In the genomic region with DNA sequence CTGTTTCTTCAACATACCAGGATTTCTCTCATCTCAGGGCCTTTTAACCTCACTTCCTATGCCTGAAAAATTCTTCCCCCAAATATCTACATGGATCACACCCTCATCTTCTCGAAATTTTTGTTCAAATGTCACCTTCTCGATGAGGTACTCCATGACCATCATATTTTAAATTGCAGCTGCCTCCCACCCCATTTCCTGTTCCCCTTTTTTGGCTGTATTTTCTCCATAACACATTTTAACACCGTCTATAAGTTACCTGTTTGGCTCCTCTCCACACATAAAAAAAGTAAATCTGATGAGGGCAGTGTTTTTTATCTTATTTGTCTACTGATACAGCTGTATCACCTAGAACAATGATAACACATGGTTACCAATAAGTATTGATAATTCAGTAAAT, we compare ENCODE assay signal across 22 cellular contexts. TPM values are rescaled to one million over a fixed set of nuclear protein-coding genes. Genes with fewer than 3 reads are reported as not detected.
DNase-seq lines count a peak whose midpoint lies in the region; ATAC-seq, FAIRE-seq and TF ChIP-seq lines count a peak whose summit lies in the region.
"Had no signal": no experiment of that assay in that cellular context is flagged by ENCODE, and none has a peak within 500 bp of the region (broad histone marks: within the 10 kb centered on the region; RNA-seq: fewer than 3 reads in every experiment).

No MANE protein-coding gene starts in this region.

- peak overlapping the region; percentile 16 for H3K4me3 Mint-ChIP-seq in activated naive CD4-positive, alpha-beta T cell treated with anti-CD3 and anti-CD28 coated beads for 36 hours
- peak overlapping the region; percentile 49 for H3K4me3 Mint-ChIP-seq in T-helper 17 cell
- H3K4me3 Mint-ChIP-seq in stimulated activated naive CD8-positive, alpha-beta T cell treated with anti-CD3 and anti-CD28 coated beads, Interleukin-15, amount 100 ng/mL, for 72 hours = peak overlapping the region; percentile 45 to 79
- H3K4me3 Mint-ChIP-seq: CD14-positive monocyte had no signal

- no TSS peak for BruUV-seq in GM12878 (replicated peaks; lab: Mats Ljungman, UMichigan)

- RAD21 ChIA-PET in GM12878 (lab: Charles Lee; ENCODE audit: unreplicated experiment) = interaction anchor here (0.5 to 5.0 kb wide), 8 partner anchors 11 to 343 kb away, joined by 3 to 30 read pairs (median 3); partner anchors contain the start of gene CD96

- no peak for FAIRE-seq in GM12878 (lab: Jason Lieb, UNC)
- FAIRE-seq: K562 had no signal

- no peak for DNase-seq in activated naive CD4-positive, alpha-beta T cell treated with anti-CD3 and anti-CD28 coated beads for 36 hours
- DNase-seq in activated naive CD4-positive, alpha-beta T cell treated with Interleukin-2 at 50 U/mL for 16 hours = no peak
- no peak for DNase-seq in T-helper 17 cell
- no peak for DNase-seq in GM12878 (ENCODE audit: low read depth, low spot score)
- DNase-seq in stimulated activated naive CD8-positive, alpha-beta T cell treated with anti-CD3 and anti-CD28 coated beads, Interleukin-15, amount 100 ng/mL, for 72 hours = no peak
- DNase-seq: DMS79, erythroblast, H7, NCI-H1694 treated with DMSO at 0.1 percent for 48 hours, nucleus accumbens, OCI-M1, testis had no signal

- peaks cover 27% of the 10 kb centered on the region for H3K36me3 Mint-ChIP-seq in activated naive CD4-positive, alpha-beta T cell treated with anti-CD3 and anti-CD28 coated beads for 36 hours (ENCODE audit: low read depth)
- peaks cover 12% of the 10 kb centered on the region for H3K36me3 Mint-ChIP-seq in T-helper 17 cell (ENCODE audit: low read depth)
- H3K36me3 Mint-ChIP-seq: CD14-positive monocyte had no signal

- intact Hi-C loops in activated naive CD4-positive, alpha-beta T cell treated with anti-CD3 and anti-CD28 coated beads for 36 hours (cut with micrococcal nuclease) = loop anchor here (1.0 to 10.0 kb wide), 11 partner anchors 21 to 1811 kb away; partner anchors contain the start of genes CD96, NECTIN3 and ZBED2
- intact Hi-C loops in GM12878 (cut with micrococcal nuclease; ENCODE audit: unreplicated experiment) = loop anchor here (1.0 kb wide), 1 partner anchor 38 kb away; no protein-coding TSS in a partner anchor

- no peaks in the 10 kb centered on the region for H3K79me2 ChIP-seq in GM12878 (ENCODE audit: control insufficient read depth, insufficient read depth, low read length)
- H3K79me2 ChIP-seq: hepatocyte had no signal

- no peak for TF ChIP-seq EP300 in GM12878 (IDR thresholded peaks at IDR 0.05; ENCODE audit: borderline replicate concordance in 1 of 2, control insufficient read depth in 1 of 2, low read depth in 2 of 2, low read length in 2 of 2)

- no peak for TF ChIP-seq RAD21 in GM12878 (IDR thresholded peaks at IDR 0.05; ENCODE audit: insufficient read depth, low read depth, low read length)

- no peak overlapping the region for H3K27ac ChIP-seq in GM12878 (ENCODE audit: control insufficient read depth, insufficient read depth)
- H3K27ac ChIP-seq: ascending aorta, foreskin keratinocyte, hepatocyte, testis had no signal

- ATAC-seq in T-helper 17 cell (peak; percentile 4), GM12878 (no peak), GM18861 (IDR thresholded peaks at IDR 0.05; ENCODE audit: unreplicated experiment) (no peak), GM21423 (IDR thresholded peaks at IDR 0.05; ENCODE audit: unreplicated experiment) (no peak), GM21529 (IDR thresholded peaks at IDR 0.05; ENCODE audit: unreplicated experiment) (no peak)
- ATAC-seq in stimulated activated naive CD8-positive, alpha-beta T cell treated with anti-CD3 and anti-CD28 coated beads, Interleukin-15, amount 100 ng/mL, for 72 hours = no peak
- ATAC-seq: K562, Right ventricle myocardium inferior had no signal

- no peak overlapping the region for H3K4me2 ChIP-seq in GM12878 (ENCODE audit: control insufficient read depth, insufficient read depth)
- H3K4me2 ChIP-seq: hepatocyte had no signal

- H3K9me3 ChIP-seq in T-helper 17 cell (ENCODE audit: control insufficient read depth, low read length, poor library complexity, severe bottlenecking) (no peaks in the 10 kb centered on the region), GM12878 (replicated peaks; ENCODE audit: control insufficient read depth, insufficient read depth, low read length) (no peaks in the 10 kb centered on the region)
- H3K9me3 ChIP-seq: ascending aorta, testis had no signal

- no peak for TF ChIP-seq CTCF in GM12878 (IDR thresholded peaks at IDR 0.05 in 2 of 3, conservative IDR thresholded peaks at IDR 0.05 in 1 of 3; ENCODE audit: control insufficient read depth in 2 of 3, extremely low read depth in 1 of 3, insufficient read depth in 1 of 3, low read depth in 3 of 3, low read length in 3 of 3)

- H3K4me1 Mint-ChIP-seq in activated naive CD4-positive, alpha-beta T cell treated with anti-CD3 and anti-CD28 coated beads for 36 hours (ENCODE audit: low read depth) = peaks cover 85% of the 10 kb centered on the region
- H3K4me1 Mint-ChIP-seq in T-helper 17 cell = peaks cover 45% of the 10 kb centered on the region
- peaks cover 88% of the 10 kb centered on the region for H3K4me1 Mint-ChIP-seq in stimulated activated naive CD8-positive, alpha-beta T cell treated with anti-CD3 and anti-CD28 coated beads, Interleukin-15, amount 100 ng/mL, for 72 hours

- CTCF ChIA-PET in activated naive CD4-positive, alpha-beta T cell treated with anti-CD3 and anti-CD28 coated beads for 36 hours (lab: Charles Lee) = interaction anchor here (0.6 to 5.9 kb wide), 23 partner anchors 9 to 397 kb away, joined by 3 to 97 read pairs (median 8); partner anchors contain the start of genes CD96 and ZBED2
- CTCF ChIA-PET in GM12878 (lab: Yijun Ruan, JAX) = interaction anchor here (0.6 to 4.9 kb wide), 22 partner anchors 9 to 1014 kb away, joined by 3 to 61 read pairs (median 5); partner anchors contain the start of gene ZBED2

- H3K27me3 Mint-ChIP-seq in activated naive CD4-positive, alpha-beta T cell treated with anti-CD3 and anti-CD28 coated beads for 36 hours (ENCODE audit: low read depth) = no peaks in the 10 kb centered on the region
- H3K27me3 Mint-ChIP-seq in T-helper 17 cell = no peaks in the 10 kb centered on the region
- no peaks in the 10 kb centered on the region for H3K27me3 Mint-ChIP-seq in stimulated activated naive CD8-positive, alpha-beta T cell treated with anti-CD3 and anti-CD28 coated beads, Interleukin-15, amount 100 ng/mL, for 72 hours

- H3K9ac ChIP-seq in GM12878 (ENCODE audit: control insufficient read depth, insufficient read depth, low read length) = no peak overlapping the region

- H3K9me3 Mint-ChIP-seq in activated naive CD4-positive, alpha-beta T cell treated with anti-CD3 and anti-CD28 coated beads for 36 hours = no peaks in the 10 kb centered on the region
- H3K9me3 Mint-ChIP-seq in stimulated activated naive CD8-positive, alpha-beta T cell treated with anti-CD3 and anti-CD28 coated beads, Interleukin-15, amount 100 ng/mL, for 72 hours = peaks cover 0 to 13% of the 10 kb centered on the region in 2 donors

- 14% methylated on average over 3 of the region's 3 CpGs for WGBS in GM12878 (ENCODE audit: insufficient coverage, insufficient replicate concordance, low lambda C conversion rate, missing lambda C conversion rate)

- H3K27me3 ChIP-seq in GM12878 (replicated peaks in 1 of 2; ENCODE audit: control insufficient read depth in 2 of 2, insufficient read depth in 2 of 2, low read length in 1 of 2) = no peaks in the 10 kb centered on the region
- H3K27me3 ChIP-seq: ascending aorta, foreskin keratinocyte, hepatocyte, testis had no signal

- no peaks in the 10 kb centered on the region for H3K4me1 ChIP-seq in GM12878 (ENCODE audit: control insufficient read depth, insufficient read depth, low read length)
- H3K4me1 ChIP-seq: ascending aorta, testis had no signal

- H3K27ac Mint-ChIP-seq in activated naive CD4-positive, alpha-beta T cell treated with anti-CD3 and anti-CD28 coated beads for 36 hours = peak overlapping the region; percentile 97
- peak overlapping the region; percentile 96 for H3K27ac Mint-ChIP-seq in T-helper 17 cell
- peak overlapping the region; percentile 95 to 97 for H3K27ac Mint-ChIP-seq in stimulated activated naive CD8-positive, alpha-beta T cell treated with anti-CD3 and anti-CD28 coated beads, Interleukin-15, amount 100 ng/mL, for 72 hours
- H3K27ac Mint-ChIP-seq: CD14-positive monocyte had no signal

- H3K4me3 ChIP-seq in GM12878 = no peak overlapping the region
- H3K4me3 ChIP-seq: ascending aorta, hepatocyte, K562, testis had no signal

- no peaks in the 10 kb centered on the region for H4K20me1 ChIP-seq in GM12878 (ENCODE audit: control insufficient read depth, insufficient read depth)

- no peak overlapping the region for H2AFZ ChIP-seq in GM12878 (ENCODE audit: control insufficient read depth, low read depth, low read length)
- H2AFZ ChIP-seq: hepatocyte had no signal

- in situ Hi-C loops in GM12878 (cut with MboI) = no loop called here

- POLR2A ChIA-PET in GM12878 (lab: Charles Lee) = interaction anchor here (1.1 kb wide), 1 partner anchor 14 kb away, joined by 4 read pairs; no protein-coding TSS in a partner anchor

- no peak for TF ChIP-seq POLR2A in GM12878 (IDR thresholded peaks at IDR 0.05; ENCODE audit: low read depth, low read length)

- no peaks in the 10 kb centered on the region for H3K36me3 ChIP-seq in GM12878 (ENCODE audit: control insufficient read depth in 2 of 2, insufficient read depth in 2 of 2, low read length in 1 of 2)
- H3K36me3 ChIP-seq: ascending aorta had no signal

- SMC1A ChIA-PET in GM12878 (lab: Charles Lee; ENCODE audit: uncharacterized antibody, unreplicated experiment) = interaction anchor here (1.0 to 4.4 kb wide), 12 partner anchors 9 to 278 kb away, joined by 3 to 41 read pairs (median 5); partner anchors contain the start of gene CD96

RNA-seq across cellular contexts. Expression of gene ZBED2, which starts 20.7 kb away (rescaled TPM):
- 100 to 1,000 TPM; 394 to 397 TPM for total RNA-seq in activated naive CD4-positive, alpha-beta T cell treated with anti-CD3 and anti-CD28 coated beads for 36 hours
- under 1 TPM; 0.12 to 0.13 TPM for total RNA-seq in T-helper 17 cell
- total RNA-seq in GM12878 (2013; cell fraction: nucleolus; rRNA removed) = not detected in 2 replicates
- 0.06 and 0.22 TPM in 2 replicates for total RNA-seq in GM12878 (2014; rRNA removed)
- 0.04 and 0.18 TPM in 2 replicates for total RNA-seq in GM12878 (2014; rRNA removed; fragmentation: Illumina TruSeq; extraction: Trizol)
- 0.08 and 0.32 TPM in 2 replicates for total RNA-seq in GM12878 (2021)
- not detected for polyA plus RNA-seq in GM12878 (2011; ENCODE audit: low read depth)
- polyA plus RNA-seq in GM12878 (2011; rRNA removed) = 0.12 and 0.16 TPM in 2 replicates
- 0.07 and 0.10 TPM in 2 replicates for polyA plus RNA-seq in GM12878 (2011; cell fraction: cytosol; rRNA removed)
- 0.09 and 0.13 TPM in 2 replicates for polyA plus RNA-seq in GM12878 (2011; cell fraction: nucleus; rRNA removed)
- 0.04 TPM in 1 of 2 replicates, not detected in the other for polyA plus RNA-seq in GM12878 (2012)
- polyA plus RNA-seq in GM12878 (2014; fragmentation: Illumina TruSeq; extraction: Trizol) = 0.11 and 0.12 TPM in 2 replicates
- polyA plus RNA-seq in GM12878 (2014; fragmentation: Nextera tagmentation; extraction: Ambion mirVana) = under 1 TPM in 1 of 2 experiments, not detected in 1; 0.02 TPM
- 0.06 and 0.24 TPM in 2 replicates for polyA plus RNA-seq in GM12878 (2014; rRNA removed)
- polyA plus RNA-seq in GM12878 (2016; fragmentation: Nextera tagmentation; extraction: Ambion mirVana) = not detected
- 0.10 TPM in 1 of 2 replicates, not detected in the other for polyA minus RNA-seq in GM12878 (2011; rRNA and poly(A)+ RNA removed)
- not detected in 2 replicates for polyA minus RNA-seq in GM12878 (2011; cell fraction: cytosol; rRNA and poly(A)+ RNA removed)
- polyA minus RNA-seq in GM12878 (2011; cell fraction: nucleus; rRNA and poly(A)+ RNA removed) = not detected in 2 replicates
- total RNA-seq: H7, liver, Right ventricle myocardium inferior, testis had no signal
- polyA plus RNA-seq: CD14-positive monocyte, K562, liver had no signal

RNA-seq across cellular contexts. Expression of gene PLCXD2, which starts 58.6 kb away (rescaled TPM):
- 10 to 100 TPM; 12.5 to 12.6 TPM for total RNA-seq in activated naive CD4-positive, alpha-beta T cell treated with anti-CD3 and anti-CD28 coated beads for 36 hours
- 10 to 100 TPM; 11.0 to 19.5 TPM for total RNA-seq in T-helper 17 cell
- total RNA-seq in GM12878 (2013; cell fraction: nucleolus; rRNA removed) = 1.5 and 1.6 TPM in 2 replicates
- 1.3 and 1.4 TPM in 2 replicates for total RNA-seq in GM12878 (2014; rRNA removed)
- 1.2 and 1.4 TPM in 2 replicates for total RNA-seq in GM12878 (2014; rRNA removed; fragmentation: Illumina TruSeq; extraction: Trizol)
- 1.1 and 1.8 TPM in 2 replicates for total RNA-seq in GM12878 (2021)
- 0.28 TPM for polyA plus RNA-seq in GM12878 (2011; ENCODE audit: low read depth)
- polyA plus RNA-seq in GM12878 (2011; rRNA removed) = 2.7 and 3.0 TPM in 2 replicates
- 1.1 TPM in 2 replicates for polyA plus RNA-seq in GM12878 (2011; cell fraction: cytosol; rRNA removed)
- 5.4 and 5.9 TPM in 2 replicates for polyA plus RNA-seq in GM12878 (2011; cell fraction: nucleus; rRNA removed)
- 0.24 and 0.31 TPM in 2 replicates for polyA plus RNA-seq in GM12878 (2012)
- 0.87 and 1.00 TPM in 2 replicates for polyA plus RNA-seq in GM12878 (2014; fragmentation: Illumina TruSeq; extraction: Trizol)
- polyA plus RNA-seq in GM12878 (2014; fragmentation: Nextera tagmentation; extraction: Ambion mirVana) = under 1 TPM; 0.26 to 0.31 TPM
- polyA plus RNA-seq in GM12878 (2014; rRNA removed) = 0.58 TPM in 2 replicates
- under 1 TPM; 0.48 to 0.72 TPM for polyA plus RNA-seq in GM12878 (2016; fragmentation: Nextera tagmentation; extraction: Ambion mirVana)
- 4.5 and 6.5 TPM in 2 replicates for polyA minus RNA-seq in GM12878 (2011; rRNA and poly(A)+ RNA removed)
- polyA minus RNA-seq in GM12878 (2011; cell fraction: cytosol; rRNA and poly(A)+ RNA removed) = 1.1 and 1.5 TPM in 2 replicates
- polyA minus RNA-seq in GM12878 (2011; cell fraction: nucleus; rRNA and poly(A)+ RNA removed) = 4.7 and 11.0 TPM in 2 replicates

Comparison
In these comparisons a context has a peak if more than half of its experiments do, and no peak if none do; other contexts are left out.
1. RNA of gene ZBED2, which starts 20.7 kb away (total RNA-seq): 394 to 397 TPM in activated naive CD4-positive, alpha-beta T cell treated with anti-CD3 and anti-CD28 coated beads for 36 hours; 0.12 to 0.13 TPM in T-helper 17 cell and 0.04 to 0.32 TPM in GM12878; every median in the first group is over 100 times any median in the second.
2. RNA of gene PLCXD2, which starts 58.6 kb away (total RNA-seq): 11.0 to 19.5 TPM in T-helper 17 cell and 12.5 to 12.6 TPM in activated naive CD4-positive, alpha-beta T cell treated with anti-CD3 and anti-CD28 coated beads for 36 hours; 1.1 to 1.8 TPM in GM12878; every median in the first group is over 4 times any median in the second.
3. Peak in every context shown above with its lines, with median percentiles within 50 percentile points of each other: H3K27ac Mint-ChIP-seq and H3K4me3 Mint-ChIP-seq.